Comparison of ENCODE assay signal across 8 cellular contexts in the genomic region with DNA sequence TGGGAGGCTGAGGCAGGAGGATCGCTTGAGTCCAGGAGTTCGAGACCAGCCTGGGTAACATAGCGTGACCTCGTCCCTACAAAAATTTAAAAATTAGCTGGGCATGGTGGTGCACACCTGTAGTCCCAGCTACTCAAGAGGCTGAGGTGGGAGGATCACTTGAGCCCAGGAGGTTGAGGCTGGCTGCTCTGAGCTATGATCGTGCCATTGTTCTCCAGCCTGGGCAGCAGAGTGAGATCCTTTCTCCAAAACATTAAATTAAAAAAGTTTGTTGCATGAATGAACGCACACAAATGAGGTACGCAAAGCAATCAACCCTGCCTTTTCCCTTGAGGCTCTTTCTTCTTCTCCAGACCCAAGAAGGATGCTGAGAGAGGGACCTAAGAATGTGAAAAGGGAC. TPM values are rescaled to one million over a fixed set of nuclear protein-coding genes. Genes with fewer than 3 reads are reported as not detected.
DNase-seq lines count a peak whose midpoint lies in the region; ATAC-seq and TF ChIP-seq lines count a peak whose summit lies in the region.
"Not testable (repeated sequence)": the region's sequence is repeated elsewhere in the genome, so short reads cannot be mapped to it uniquely, and the experiment has no call there.

No MANE protein-coding gene starts in this region.

- intact Hi-C loops in activated CD4-positive, alpha-beta T cell treated with anti-CD3 and anti-CD28 coated beads, Interleukin-2, amount 10 ng/mL, durations not matched to agents 24 days and 14 days (cut with micrococcal nuclease); ascending aorta (cut with DNase I); esophagus squamous epithelium (cut with DNase I); naive thymus-derived CD4-positive, alpha-beta T cell (cut with micrococcal nuclease); psoas muscle (cut with DNase I): not testable (repeated sequence)

- not testable (repeated sequence) for H3K27ac ChIP-seq in CD4-positive, CD25-positive, alpha-beta regulatory T cell (ENCODE audit: insufficient read depth, low read length, poor library complexity, severe bottlenecking); naive thymus-derived CD4-positive, alpha-beta T cell (ENCODE audit: low read depth, low read length)
- H3K27ac ChIP-seq in ascending aorta = peak overlapping the region; percentile 89 to 95
- peak overlapping the region in 3 of 4 donors; percentile 94 to 96 (median 95) for H3K27ac ChIP-seq in esophagus squamous epithelium
- H3K27ac ChIP-seq in hepatocyte = peak overlapping the region; percentile 94
- H3K27ac ChIP-seq in psoas muscle = peak overlapping the region; percentile 90
- H3K27ac ChIP-seq in thoracic aorta = peak overlapping the region; percentile 42 to 78

- not testable (repeated sequence) for H3K36me3 ChIP-seq in CD4-positive, CD25-positive, alpha-beta regulatory T cell (ENCODE audit: control insufficient read depth, insufficient read depth, low read length); hepatocyte (replicated peaks; ENCODE audit: insufficient read depth, low read depth)
- H3K36me3 ChIP-seq in ascending aorta = peaks cover 50 to 52% of the 10 kb centered on the region in 2 donors
- H3K36me3 ChIP-seq in esophagus squamous epithelium = peaks cover 35 to 88% (median 46%) of the 10 kb centered on the region in 3 donors
- H3K36me3 ChIP-seq in naive thymus-derived CD4-positive, alpha-beta T cell (ENCODE audit: control insufficient read depth in 2 of 3, insufficient read depth in 3 of 3, low read length in 3 of 3) = peaks cover 0 to 47% (median 0%) of the 10 kb centered on the region in 3 experiments
- peaks cover 0 to 70% of the 10 kb centered on the region in 2 donors for H3K36me3 ChIP-seq in psoas muscle (ENCODE audit: insufficient read depth in 1 of 2, low read depth in 1 of 2)
- H3K36me3 ChIP-seq in thoracic aorta = peaks cover 40% of the 10 kb centered on the region

- H3K4me1 Mint-ChIP-seq in CD4-positive, CD25-positive, alpha-beta regulatory T cell = peaks cover 7 to 35% (median 20%) of the 10 kb centered on the region in 4 donors
- peaks cover 30% of the 10 kb centered on the region for H3K4me1 Mint-ChIP-seq in activated CD4-positive, alpha-beta T cell treated with anti-CD3 and anti-CD28 coated beads, Interleukin-2, amount 10 ng/mL, durations not matched to agents 24 days and 14 days
- H3K4me1 Mint-ChIP-seq in naive thymus-derived CD4-positive, alpha-beta T cell = peaks cover 8 to 37% (median 31%) of the 10 kb centered on the region in 7 donors

- H3K4me2 ChIP-seq in hepatocyte = not testable (repeated sequence)

- not testable (repeated sequence) for DNase-seq in CD4-positive, CD25-positive, alpha-beta regulatory T cell; activated CD4-positive, alpha-beta T cell treated with anti-CD3 and anti-CD28 coated beads, Interleukin-2, amount 10 ng/mL, durations not matched to agents 24 days and 14 days; ascending aorta (ENCODE audit: low spot score in 2 of 2); esophagus squamous epithelium (lab: John Stamatoyannopoulos, UW); hepatocyte (ENCODE audit: low spot score); naive thymus-derived CD4-positive, alpha-beta T cell; psoas muscle; thoracic aorta (ENCODE audit: low spot score)

- not testable (repeated sequence) for TF ChIP-seq POLR2A in esophagus squamous epithelium (IDR thresholded peaks at IDR 0.05)

- H3K9me3 Mint-ChIP-seq in CD4-positive, CD25-positive, alpha-beta regulatory T cell; activated CD4-positive, alpha-beta T cell treated with anti-CD3 and anti-CD28 coated beads, Interleukin-2, amount 10 ng/mL, durations not matched to agents 24 days and 14 days; naive thymus-derived CD4-positive, alpha-beta T cell: not testable (repeated sequence)

- H3K27ac Mint-ChIP-seq in CD4-positive, CD25-positive, alpha-beta regulatory T cell = peak overlapping the region in 2 of 3 donors; percentile 22 to 84
- peak overlapping the region; percentile 23 for H3K27ac Mint-ChIP-seq in activated CD4-positive, alpha-beta T cell treated with anti-CD3 and anti-CD28 coated beads, Interleukin-2, amount 10 ng/mL, durations not matched to agents 24 days and 14 days
- peak overlapping the region in 7 of 9 donors; percentile 30 to 81 (median 76) for H3K27ac Mint-ChIP-seq in naive thymus-derived CD4-positive, alpha-beta T cell

- peaks cover 25% of the 10 kb centered on the region for H3K4me1 ChIP-seq in CD4-positive, CD25-positive, alpha-beta regulatory T cell (ENCODE audit: control insufficient read depth, insufficient read depth, low read length, poor library complexity, severe bottlenecking)
- peaks cover 26 to 44% of the 10 kb centered on the region in 2 donors for H3K4me1 ChIP-seq in ascending aorta
- H3K4me1 ChIP-seq in esophagus squamous epithelium = peaks cover 43 to 60% (median 44%) of the 10 kb centered on the region in 3 donors
- peaks cover 43% of the 10 kb centered on the region for H3K4me1 ChIP-seq in hepatocyte (ENCODE audit: insufficient read depth)
- H3K4me1 ChIP-seq in naive thymus-derived CD4-positive, alpha-beta T cell (ENCODE audit: control insufficient read depth in 2 of 2, insufficient read depth in 2 of 2, low read length in 2 of 2) = peaks cover 8 to 16% of the 10 kb centered on the region in 2 donors
- peaks cover 52% of the 10 kb centered on the region for H3K4me1 ChIP-seq in psoas muscle
- peaks cover 27 to 49% of the 10 kb centered on the region in 2 donors for H3K4me1 ChIP-seq in thoracic aorta (ENCODE audit: control insufficient read depth in 1 of 2, low read depth in 2 of 2)

- not testable (repeated sequence) for ATAC-seq in CD4-positive, CD25-positive, alpha-beta regulatory T cell (ENCODE audit: low read depth in 2 of 2); naive thymus-derived CD4-positive, alpha-beta T cell; psoas muscle; thoracic aorta (ENCODE audit: insufficient number of reproducible peaks, low FRiP score, low read depth)

- H3K79me2 ChIP-seq in hepatocyte = peaks cover 35% of the 10 kb centered on the region

- whole genome bisulfite sequencing in esophagus squamous epithelium, 2 donors = 89 to 97% methylated on average over 6 to 7 of the region's 7 CpGs
- WGBS in hepatocyte (ENCODE audit: low lambda C conversion rate, missing lambda C conversion rate) = 96% methylated on average over 7 of the region's 7 CpGs
- WGBS in psoas muscle, 3 donors = 89 to 93% (median 91%) methylated on average over 7 of the region's 7 CpGs

- H3K4me3 Mint-ChIP-seq in CD4-positive, CD25-positive, alpha-beta regulatory T cell; activated CD4-positive, alpha-beta T cell treated with anti-CD3 and anti-CD28 coated beads, Interleukin-2, amount 10 ng/mL, durations not matched to agents 24 days and 14 days; naive thymus-derived CD4-positive, alpha-beta T cell: not testable (repeated sequence)

- not testable (repeated sequence) for H3K9me3 ChIP-seq in CD4-positive, CD25-positive, alpha-beta regulatory T cell (ENCODE audit: control insufficient read depth in 2 of 2, low read length in 2 of 2); ascending aorta; esophagus squamous epithelium; hepatocyte (ENCODE audit: low read depth); naive thymus-derived CD4-positive, alpha-beta T cell (ENCODE audit: control insufficient read depth in 2 of 3, low read length in 3 of 3); psoas muscle; thoracic aorta

- not testable (repeated sequence) for H3K9me2 ChIP-seq in hepatocyte (replicated peaks; ENCODE audit: insufficient read depth)

- H3K36me3 Mint-ChIP-seq in CD4-positive, CD25-positive, alpha-beta regulatory T cell = not testable (repeated sequence)
- peaks cover 18% of the 10 kb centered on the region for H3K36me3 Mint-ChIP-seq in activated CD4-positive, alpha-beta T cell treated with anti-CD3 and anti-CD28 coated beads, Interleukin-2, amount 10 ng/mL, durations not matched to agents 24 days and 14 days (ENCODE audit: low read depth)
- H3K36me3 Mint-ChIP-seq in naive thymus-derived CD4-positive, alpha-beta T cell = peaks cover 0 to 14% (median 4%) of the 10 kb centered on the region in 5 donors

- TF ChIP-seq CTCF in ascending aorta (IDR thresholded peaks at IDR 0.05); esophagus squamous epithelium (IDR thresholded peaks at IDR 0.05); hepatocyte (IDR thresholded peaks at IDR 0.05; ENCODE audit: poor library complexity); psoas muscle (IDR thresholded peaks at IDR 0.05); thoracic aorta (IDR thresholded peaks at IDR 0.05): not testable (repeated sequence)

- H3K27me3 Mint-ChIP-seq in CD4-positive, CD25-positive, alpha-beta regulatory T cell; activated CD4-positive, alpha-beta T cell treated with anti-CD3 and anti-CD28 coated beads, Interleukin-2, amount 10 ng/mL, durations not matched to agents 24 days and 14 days; naive thymus-derived CD4-positive, alpha-beta T cell: not testable (repeated sequence)

- H3K27me3 ChIP-seq in CD4-positive, CD25-positive, alpha-beta regulatory T cell (ENCODE audit: control insufficient read depth, insufficient read depth, low read length); ascending aorta; esophagus squamous epithelium; hepatocyte; naive thymus-derived CD4-positive, alpha-beta T cell (ENCODE audit: control insufficient read depth in 2 of 2, insufficient read depth in 2 of 2, low read length in 2 of 2); psoas muscle (ENCODE audit: insufficient read depth in 3 of 3, low read length in 2 of 3); thoracic aorta (replicated peaks; ENCODE audit: insufficient read depth): not testable (repeated sequence)

- H4K20me1 ChIP-seq in hepatocyte (ENCODE audit: insufficient read depth, poor library complexity, severe bottlenecking) = not testable (repeated sequence)

- not testable (repeated sequence) for H2AFZ ChIP-seq in hepatocyte

- CTCF ChIA-PET in naive thymus-derived CD4-positive, alpha-beta T cell (lab: Charles Lee) = interaction anchor here (0.6 to 1.8 kb wide), 2 partner anchors 14 to 241 kb away, joined by 3 to 4 read pairs; no protein-coding TSS in a partner anchor

- POLR2A ChIA-PET in naive thymus-derived CD4-positive, alpha-beta T cell (lab: Charles Lee) = interaction anchor here (1.0 kb wide), 1 partner anchor 139 kb away, joined by 3 read pairs; no protein-coding TSS in a partner anchor

- not testable (repeated sequence) for H3K4me3 ChIP-seq in CD4-positive, CD25-positive, alpha-beta regulatory T cell (ENCODE audit: low read depth, low read length); ascending aorta; esophagus squamous epithelium; hepatocyte; naive thymus-derived CD4-positive, alpha-beta T cell (ENCODE audit: low read length); psoas muscle; thoracic aorta

RNA-seq across cellular contexts. Expression of a gene that starts 50.1 kb away (rescaled TPM):
- 26.2 TPM for total RNA-seq in CD4-positive, CD25-positive, alpha-beta regulatory T cell
- polyA plus RNA-seq in CD4-positive, CD25-positive, alpha-beta regulatory T cell = 1 to 10 TPM in 1 of 4 donors, under 1 TPM in 3; 0.07 to 1.4 (median 0.50) TPM
- total RNA-seq in activated CD4-positive, alpha-beta T cell treated with anti-CD3 and anti-CD28 coated beads, Interleukin-2, amount 10 ng/mL, durations not matched to agents 24 days and 14 days = 33.9 and 34.7 TPM in 2 replicates
- total RNA-seq in ascending aorta (205 TPM), esophagus squamous epithelium (100 to 1,000 TPM in 1 of 4 donors, 10 to 100 TPM in 3; 22.2 to 112 (median 30.6) TPM), hepatocyte (6.7 and 13.3 TPM in 2 replicates), psoas muscle (10 to 100 TPM; 35.9 to 65.2 (median 59.0) TPM), thoracic aorta (10 to 100 TPM; 38.3 to 55.4 TPM)
- polyA plus RNA-seq in hepatocyte (12.2 and 14.4 TPM in 2 replicates), psoas muscle (10 to 100 TPM in 1 of 3 donors, 1 to 10 TPM in 2; 6.4 to 19.8 (median 9.7) TPM)
- total RNA-seq in naive thymus-derived CD4-positive, alpha-beta T cell = 10 to 100 TPM; 18.4 to 38.8 (median 21.3) TPM
- 1 to 10 TPM in 1 of 2 donors, under 1 TPM in 1; 0.90 to 2.0 TPM for polyA plus RNA-seq in naive thymus-derived CD4-positive, alpha-beta T cell

Comparison
In these comparisons a context has a peak if more than half of its experiments do, and no peak if none do; other contexts are left out.
1. H3K27ac Mint-ChIP-seq: peak in every context shown above with its lines; median percentile 76 in naive thymus-derived CD4-positive, alpha-beta T cell; 53 in CD4-positive, CD25-positive, alpha-beta regulatory T cell; 23 in activated CD4-positive, alpha-beta T cell treated with anti-CD3 and anti-CD28 coated beads, Interleukin-2, amount 10 ng/mL, durations not matched to agents 24 days and 14 days.